1 cellular context compared by ENCODE assay signal in genomic region chr5:86526811-86527348, GRCh38.
A peak's percentile ranks its signal among the peaks of the same experiment; 100 is the strongest.
TF ChIP-seq lines count a peak whose summit lies in the region.

No MANE protein-coding gene starts in this region.

TF ChIP-seq in K562, 482 proteins besides CTCF, POLR2A, EP300 and RAD21 (continued from another document and continues in another):
- no peak for TF ChIP-seq UBTF (IDR thresholded peaks at IDR 0.05; ENCODE audit: borderline replicate concordance in 1 of 2, low read depth in 2 of 2, low read length in 2 of 2)
- peak; percentile 93; the same call in 1 of the 2 replicates for TF ChIP-seq HDAC2 (IDR thresholded peaks at IDR 0.05)
- no peak for TF ChIP-seq ZBTB33 (CRISPR knock-in tag; IDR thresholded peaks at IDR 0.05)
- TF ChIP-seq NR2F6 (CRISPR knock-in tag; IDR thresholded peaks at IDR 0.05), result no peak
- peak; percentile 96 for TF ChIP-seq HEY1 (CRISPR knock-in tag; IDR thresholded peaks at IDR 0.05; ENCODE audit: borderline replicate concordance)
- TF ChIP-seq ZNF584 (CRISPR knock-in tag; IDR thresholded peaks at IDR 0.05; ENCODE audit: low read depth), result peak; percentile 94
- peak; percentile 95; the same call in 1 of the 2 replicates for TF ChIP-seq ESRRA (IDR thresholded peaks at IDR 0.05; ENCODE audit: borderline replicate concordance, low read depth)
- TF ChIP-seq CHD2 (IDR thresholded peaks at IDR 0.05; ENCODE audit: low read depth, low read length), result no peak
- TF ChIP-seq SRSF9 (IDR thresholded peaks at IDR 0.05; ENCODE audit: borderline replicate concordance, low read depth, low read length), result no peak
- no peak for TF ChIP-seq KDM4B (IDR thresholded peaks at IDR 0.05; ENCODE audit: borderline replicate concordance in 2 of 2, low read depth in 1 of 2)
- TF ChIP-seq HDAC1 (IDR thresholded peaks at IDR 0.05), result peak; percentile 24 to 84; a peak in 3 of 4 replicates
- TF ChIP-seq MCM5 (IDR thresholded peaks at IDR 0.05; ENCODE audit: low read depth), result no peak
- peak; percentile 99 for TF ChIP-seq ZNF395 (CRISPR knock-in tag; IDR thresholded peaks at IDR 0.05)
- TF ChIP-seq STAT5B (CRISPR knock-in tag; IDR thresholded peaks at IDR 0.05), result 0 out of 2 replicates have a peak, but pooled peaks have one; percentile 38
- no peak for TF ChIP-seq ZNF174 (CRISPR knock-in tag; IDR thresholded peaks at IDR 0.05)
- no peak for TF ChIP-seq SNAPC5 (CRISPR knock-in tag; IDR thresholded peaks at IDR 0.05)
- no peak for TF ChIP-seq CHCHD3 (CRISPR knock-in tag; IDR thresholded peaks at IDR 0.05)
- no peak for TF ChIP-seq PREB (CRISPR knock-in tag; IDR thresholded peaks at IDR 0.05)
- no peak for TF ChIP-seq NKRF (IDR thresholded peaks at IDR 0.05; ENCODE audit: borderline replicate concordance)
- no peak for TF ChIP-seq ZNF695 (CRISPR knock-in tag; IDR thresholded peaks at IDR 0.05)
- TF ChIP-seq NCOA4 (IDR thresholded peaks at IDR 0.05; ENCODE audit: partially characterized antibody), result no peak
- TF ChIP-seq GABPB2 (CRISPR knock-in tag; conservative IDR thresholded peaks at IDR 0.05), result no peak
- TF ChIP-seq SOX6 (IDR thresholded peaks at IDR 0.05), result peak; percentile 99
- TF ChIP-seq PHF20 (IDR thresholded peaks at IDR 0.05; ENCODE audit: partially characterized antibody), result no peak
- TF ChIP-seq ZNF280A (IDR thresholded peaks at IDR 0.05; ENCODE audit: low read depth, partially characterized antibody), result no peak
- TF ChIP-seq PYGO2 (tag; IDR thresholded peaks at IDR 0.05), result peak; percentile 91
- no peak for TF ChIP-seq THAP7 (CRISPR knock-in tag; IDR thresholded peaks at IDR 0.05)
- no peak for TF ChIP-seq ZNF124 (CRISPR knock-in tag; IDR thresholded peaks at IDR 0.05)
- no peak; the same call in 1 of the 2 replicates for TF ChIP-seq ZNF398 (CRISPR knock-in tag; IDR thresholded peaks at IDR 0.05)
- TF ChIP-seq RUNX1 (IDR thresholded peaks at IDR 0.05; ENCODE audit: low read depth), result peak; percentile 95
- TF ChIP-seq ZNF23 (CRISPR knock-in tag; IDR thresholded peaks at IDR 0.05), result peak; percentile 89
- no peak for TF ChIP-seq RBM14 (IDR thresholded peaks at IDR 0.05; ENCODE audit: borderline replicate concordance, insufficient read depth, low read depth, low read length)
- no peak for TF ChIP-seq ZNF282 (CRISPR knock-in tag; IDR thresholded peaks at IDR 0.05)
- 0 out of 2 replicates have a peak, but pooled peaks have one; percentile 54 for TF ChIP-seq HBP1 (CRISPR knock-in tag; IDR thresholded peaks at IDR 0.05)
- no peak for TF ChIP-seq PHTF2 (CRISPR knock-in tag; IDR thresholded peaks at IDR 0.05)
- TF ChIP-seq NUFIP1 (IDR thresholded peaks at IDR 0.05; ENCODE audit: partially characterized antibody), result no peak
- TF ChIP-seq USF2 (CRISPR knock-in tag; IDR thresholded peaks at IDR 0.05), result no peak
- TF ChIP-seq DLX4 (CRISPR knock-in tag; IDR thresholded peaks at IDR 0.05), result no peak
- TF ChIP-seq KLF13 (tag; IDR thresholded peaks at IDR 0.05; ENCODE audit: borderline replicate concordance, low read depth), result no peak
- TF ChIP-seq SMARCB1 (IDR thresholded peaks at IDR 0.05; ENCODE audit: insufficient read length, low read depth), result no peak
- TF ChIP-seq ADNP (tag; IDR thresholded peaks at IDR 0.05), result 0 out of 2 replicates have a peak, but pooled peaks have one; percentile 57
- no peak for TF ChIP-seq ZNF57 (CRISPR knock-in tag; IDR thresholded peaks at IDR 0.05)
- no peak for TF ChIP-seq ZFP36 (IDR thresholded peaks at IDR 0.05; ENCODE audit: low read depth, low read length, partially characterized antibody)
- no peak; the same call in 1 of the 2 replicates for TF ChIP-seq HMBOX1 (IDR thresholded peaks at IDR 0.05)
- TF ChIP-seq CCNT2 (IDR thresholded peaks at IDR 0.05; ENCODE audit: borderline replicate concordance, extremely low read depth, insufficient read length, low read depth, low read length), result peak; percentile 96
